21 cellular contexts compared by ENCODE assay signal in genomic region chr15:27670481-27670880, GRCh38.
"Had no signal": no experiment of that assay in that cellular context is flagged by ENCODE, and none has a peak within 500 bp of the region (broad histone marks: within the 10 kb centered on the region; RNA-seq: fewer than 3 reads in every experiment).

No MANE protein-coding gene starts in this region.

- H3K4me1 ChIP-seq: lower lobe of right lung had no signal

- H3K27ac Mint-ChIP-seq: activated CD8-positive, alpha-beta memory T cell treated with anti-CD3 and anti-CD28 coated beads, Interleukin-2, amount 10 ng/mL, durations not matched to agents 7 days and 5 days; activated naive CD4-positive, alpha-beta T cell treated with anti-CD3 and anti-CD28 coated beads, Interleukin-2, amount 50 U/mL, for 72 hours; activated T-cell treated with anti-CD3 and anti-CD28 coated beads, Interleukin-2, amount 50 U/mL, for 24 hours; endodermal cell; naive B cell; type B pancreatic cell had no signal

- H3K4me3 ChIP-seq: lower lobe of right lung, spleen had no signal

- DNase-seq: activated CD4-positive, alpha-beta T cell treated with anti-CD3 and anti-CD28 coated beads, Interleukin-2, amount 50 U/mL, for 4 hours; activated CD4-positive, CD25-positive, alpha-beta regulatory T cell treated with anti-CD3 and anti-CD28 coated beads, Interleukin-2, amount 50 U/mL, for 72 hours; activated CD8-positive, alpha-beta memory T cell treated with anti-CD3 and anti-CD28 coated beads, Interleukin-2, amount 10 ng/mL, durations not matched to agents 7 days and 5 days; activated effector memory CD4-positive, alpha-beta T cell treated with anti-CD3 and anti-CD28 coated beads, Interleukin-2, amount 50 U/mL, for 16 hours; activated T-cell treated with anti-CD3 and anti-CD28 coated beads, Interleukin-2, amount 50 U/mL, for 24 hours; amniotic stem cell; dermis blood vessel endothelial cell; endodermal cell; erythroblast; hypothalamus; lower lobe of right lung; midbrain; naive B cell; posterior cingulate gyrus; right cardiac atrium; spleen; stimulated activated CD4-positive, alpha-beta T cell treated with anti-CD3 and anti-CD28 coated beads, Interleukin-1b, Interleukin-23, amount 100 ng/mL, for 48 hours; stimulated activated naive CD4-positive, alpha-beta T cell had no signal

- H3K9me3 Mint-ChIP-seq: endodermal cell, type B pancreatic cell had no signal

- H3K4me1 Mint-ChIP-seq: activated CD8-positive, alpha-beta memory T cell treated with anti-CD3 and anti-CD28 coated beads, Interleukin-2, amount 10 ng/mL, durations not matched to agents 7 days and 5 days; naive B cell had no signal

- H3K36me3 ChIP-seq: lower lobe of right lung, neutrophil, spleen had no signal

- H3K4me3 Mint-ChIP-seq: activated CD8-positive, alpha-beta memory T cell treated with anti-CD3 and anti-CD28 coated beads, Interleukin-2, amount 10 ng/mL, durations not matched to agents 7 days and 5 days; activated T-cell treated with anti-CD3 and anti-CD28 coated beads, Interleukin-2, amount 50 U/mL, for 24 hours; endodermal cell; naive B cell; type B pancreatic cell had no signal

- H3K27me3 Mint-ChIP-seq: activated CD8-positive, alpha-beta memory T cell treated with anti-CD3 and anti-CD28 coated beads, Interleukin-2, amount 10 ng/mL, durations not matched to agents 7 days and 5 days; activated T-cell treated with anti-CD3 and anti-CD28 coated beads, Interleukin-2, amount 50 U/mL, for 24 hours; naive B cell had no signal

- H3K9me3 ChIP-seq: lower lobe of right lung, neutrophil had no signal

- ATAC-seq: activated CD8-positive, alpha-beta memory T cell treated with anti-CD3 and anti-CD28 coated beads, Interleukin-2, amount 10 ng/mL, durations not matched to agents 7 days and 5 days; activated naive CD4-positive, alpha-beta T cell treated with anti-CD3 and anti-CD28 coated beads, Interleukin-2, amount 50 U/mL, for 72 hours; lower lobe of right lung; right cardiac atrium had no signal

- H3K27ac ChIP-seq: lower lobe of right lung, neutrophil, spleen had no signal

- H3K27me3 ChIP-seq: neutrophil, spleen had no signal

- H3K36me3 Mint-ChIP-seq: activated CD8-positive, alpha-beta memory T cell treated with anti-CD3 and anti-CD28 coated beads, Interleukin-2, amount 10 ng/mL, durations not matched to agents 7 days and 5 days; naive B cell; type B pancreatic cell had no signal
